Comparison of ENCODE assay signal across 8 cellular contexts in the genomic region with DNA sequence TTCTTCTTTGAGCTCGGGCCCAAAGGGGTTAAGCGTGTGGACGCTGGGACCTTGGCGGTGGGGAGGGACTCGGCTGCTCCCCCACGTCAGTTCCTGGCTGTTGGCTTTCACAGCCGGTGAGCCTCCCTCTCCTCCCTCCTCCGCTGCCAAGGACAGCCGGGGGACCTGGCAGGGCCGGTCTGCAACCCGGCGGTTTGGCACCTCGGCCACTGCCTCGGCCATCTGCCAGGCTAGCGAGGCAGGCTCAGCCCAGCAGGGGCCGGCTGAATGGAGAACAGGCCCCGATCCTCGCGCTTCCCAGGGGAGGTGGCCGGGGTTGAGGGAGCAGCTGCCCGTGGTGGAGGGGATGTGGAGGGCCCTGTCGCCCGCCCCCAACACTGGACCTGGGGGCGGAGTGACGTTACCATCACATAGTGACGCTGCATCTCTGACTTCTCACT. TPM values are rescaled to one million over a fixed set of nuclear protein-coding genes. Genes with fewer than 3 reads are reported as not detected.
A peak's percentile ranks its signal among the peaks of the same experiment; 100 is the strongest.
DNase-seq lines count a peak whose midpoint lies in the region; ATAC-seq lines count a peak whose summit lies in the region.

No MANE protein-coding gene starts in this region.

- peak overlapping the region; percentile 41 for H3K27ac ChIP-seq in CD4-positive, CD25-positive, alpha-beta regulatory T cell (ENCODE audit: insufficient read depth, low read length, poor library complexity, severe bottlenecking)

- H3K27ac Mint-ChIP-seq in CD4-positive, CD25-positive, alpha-beta regulatory T cell: peak overlapping the region in 1 of 3 donors; percentile 74

- H3K27me3 Mint-ChIP-seq in CD4-positive, CD25-positive, alpha-beta regulatory T cell: no peaks in the 10 kb centered on the region

- no peak for DNase-seq in CD4-positive, CD25-positive, alpha-beta regulatory T cell
- DNase-seq in NCI-H69 (lab: John Stamatoyannopoulos, UW): peak; percentile 97
- DNase-seq in fibroblast of the conjunctiva (ENCODE audit: low read depth): peak; percentile 71
- DNase-seq in occipital lobe (lab: John Stamatoyannopoulos, UW): peak; percentile 62
- DNase-seq in COLO668 (lab: John Stamatoyannopoulos, UW; ENCODE audit: unreplicated experiment): no peak

- peaks cover 83% of the 10 kb centered on the region for H3K4me1 ChIP-seq in CD4-positive, CD25-positive, alpha-beta regulatory T cell (ENCODE audit: control insufficient read depth, insufficient read depth, low read length, poor library complexity, severe bottlenecking)

- peaks cover 32% of the 10 kb centered on the region for H3K36me3 Mint-ChIP-seq in CD4-positive, CD25-positive, alpha-beta regulatory T cell

- no peak overlapping the region for H3K4me3 ChIP-seq in CD4-positive, CD25-positive, alpha-beta regulatory T cell (ENCODE audit: low read depth, low read length)

- no peak for ATAC-seq in CD4-positive, CD25-positive, alpha-beta regulatory T cell (ENCODE audit: low read depth in 2 of 2)
- ATAC-seq in GM18517 (IDR thresholded peaks at IDR 0.05; ENCODE audit: unreplicated experiment) (no peak), HG03039 (IDR thresholded peaks at IDR 0.05; ENCODE audit: unreplicated experiment) (no peak), HG02763 (IDR thresholded peaks at IDR 0.05; ENCODE audit: unreplicated experiment) (no peak)

- peaks cover 0 to 74% (median 19%) of the 10 kb centered on the region in 4 donors for H3K4me1 Mint-ChIP-seq in CD4-positive, CD25-positive, alpha-beta regulatory T cell

- peaks cover 68% of the 10 kb centered on the region for H3K36me3 ChIP-seq in CD4-positive, CD25-positive, alpha-beta regulatory T cell (ENCODE audit: control insufficient read depth, insufficient read depth, low read length)

- H3K9me3 Mint-ChIP-seq in CD4-positive, CD25-positive, alpha-beta regulatory T cell: no peaks in the 10 kb centered on the region

- H3K27me3 ChIP-seq in CD4-positive, CD25-positive, alpha-beta regulatory T cell (ENCODE audit: control insufficient read depth, insufficient read depth, low read length): no peaks in the 10 kb centered on the region

- no peaks in the 10 kb centered on the region for H3K9me3 ChIP-seq in CD4-positive, CD25-positive, alpha-beta regulatory T cell (ENCODE audit: control insufficient read depth in 2 of 2, low read length in 2 of 2)

- H3K4me3 Mint-ChIP-seq in CD4-positive, CD25-positive, alpha-beta regulatory T cell: peak overlapping the region in 2 of 4 donors; percentile 57 to 87

RNA-seq across cellular contexts. Expression of a gene that starts 5.0 kb away (rescaled TPM):
- 1,009 TPM for total RNA-seq in CD4-positive, CD25-positive, alpha-beta regulatory T cell
- 100 to 1,000 TPM; 608 to 773 (median 661) TPM for polyA plus RNA-seq in CD4-positive, CD25-positive, alpha-beta regulatory T cell
- total RNA-seq in occipital lobe: 95.8 TPM

RNA-seq across cellular contexts. Expression of a gene that starts 28.2 kb away (rescaled TPM):
- total RNA-seq in CD4-positive, CD25-positive, alpha-beta regulatory T cell: 9.3 TPM
- polyA plus RNA-seq in CD4-positive, CD25-positive, alpha-beta regulatory T cell: 1 to 10 TPM; 3.1 to 4.5 (median 3.9) TPM
- total RNA-seq in occipital lobe: 6.1 TPM

RNA-seq across cellular contexts. Expression of a gene that starts 36.9 kb away (rescaled TPM):
- total RNA-seq in CD4-positive, CD25-positive, alpha-beta regulatory T cell: 0.81 TPM
- under 1 TPM in 3 of 4 donors, not detected in 1; 0.21 to 0.44 (median 0.23) TPM for polyA plus RNA-seq in CD4-positive, CD25-positive, alpha-beta regulatory T cell
- total RNA-seq in occipital lobe: 56.8 TPM

Comparison
In these comparisons a context has a peak if more than half of its experiments do, and no peak if none do; other contexts are left out.
1. DNase-seq: peak in NCI-H69 (single experiment), fibroblast of the conjunctiva (single experiment) and occipital lobe (single experiment); none in CD4-positive, CD25-positive, alpha-beta regulatory T cell (0 of 3) and COLO668 (single experiment).
2. RNA of a gene that starts 5.0 kb away (total RNA-seq): 1,009 TPM in CD4-positive, CD25-positive, alpha-beta regulatory T cell (single experiment); 95.8 TPM in occipital lobe (single experiment); every median in the first group is over 10 times any median in the second.
3. RNA of a gene that starts 36.9 kb away (total RNA-seq): 56.8 TPM in occipital lobe (single experiment); 0.81 TPM in CD4-positive, CD25-positive, alpha-beta regulatory T cell (single experiment); every median in the first group is over 10 times any median in the second.